Comparison of ENCODE assay signal across 1 cellular context in the genomic region with DNA sequence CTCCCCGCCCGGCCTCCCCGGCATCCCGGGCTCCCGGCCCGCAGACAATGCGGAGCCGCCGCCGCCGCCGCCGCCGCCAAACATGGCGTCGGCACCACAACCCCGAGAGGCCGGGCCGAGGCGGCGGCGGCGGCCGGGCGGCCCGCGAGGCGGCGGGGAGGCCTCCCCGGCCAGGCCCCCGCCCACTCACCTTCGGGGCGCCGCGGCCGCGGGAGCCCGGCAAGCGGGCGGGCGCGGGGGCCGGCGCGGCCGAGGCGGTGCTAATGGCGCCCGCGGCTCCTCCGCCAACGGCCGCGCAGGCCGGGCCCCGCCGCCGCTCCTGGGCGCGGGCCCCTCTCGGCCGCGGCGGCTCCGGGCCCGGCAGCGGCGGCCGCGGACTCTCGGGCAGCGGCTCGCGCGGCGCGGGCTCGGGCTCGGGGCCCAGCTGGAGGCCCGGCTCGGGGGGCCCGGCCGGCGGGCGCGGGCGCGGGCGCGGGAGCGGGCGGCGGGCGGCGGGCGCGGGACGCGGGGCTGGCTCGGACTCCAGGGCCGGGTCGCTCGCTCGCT.
TF ChIP-seq lines count a peak whose summit lies in the region.

No MANE protein-coding gene starts in this region.

TF ChIP-seq in GM23338, 12 proteins besides CTCF, POLR2A, EP300 and RAD21 (continued from another document):
- TF ChIP-seq, protein P1, sequence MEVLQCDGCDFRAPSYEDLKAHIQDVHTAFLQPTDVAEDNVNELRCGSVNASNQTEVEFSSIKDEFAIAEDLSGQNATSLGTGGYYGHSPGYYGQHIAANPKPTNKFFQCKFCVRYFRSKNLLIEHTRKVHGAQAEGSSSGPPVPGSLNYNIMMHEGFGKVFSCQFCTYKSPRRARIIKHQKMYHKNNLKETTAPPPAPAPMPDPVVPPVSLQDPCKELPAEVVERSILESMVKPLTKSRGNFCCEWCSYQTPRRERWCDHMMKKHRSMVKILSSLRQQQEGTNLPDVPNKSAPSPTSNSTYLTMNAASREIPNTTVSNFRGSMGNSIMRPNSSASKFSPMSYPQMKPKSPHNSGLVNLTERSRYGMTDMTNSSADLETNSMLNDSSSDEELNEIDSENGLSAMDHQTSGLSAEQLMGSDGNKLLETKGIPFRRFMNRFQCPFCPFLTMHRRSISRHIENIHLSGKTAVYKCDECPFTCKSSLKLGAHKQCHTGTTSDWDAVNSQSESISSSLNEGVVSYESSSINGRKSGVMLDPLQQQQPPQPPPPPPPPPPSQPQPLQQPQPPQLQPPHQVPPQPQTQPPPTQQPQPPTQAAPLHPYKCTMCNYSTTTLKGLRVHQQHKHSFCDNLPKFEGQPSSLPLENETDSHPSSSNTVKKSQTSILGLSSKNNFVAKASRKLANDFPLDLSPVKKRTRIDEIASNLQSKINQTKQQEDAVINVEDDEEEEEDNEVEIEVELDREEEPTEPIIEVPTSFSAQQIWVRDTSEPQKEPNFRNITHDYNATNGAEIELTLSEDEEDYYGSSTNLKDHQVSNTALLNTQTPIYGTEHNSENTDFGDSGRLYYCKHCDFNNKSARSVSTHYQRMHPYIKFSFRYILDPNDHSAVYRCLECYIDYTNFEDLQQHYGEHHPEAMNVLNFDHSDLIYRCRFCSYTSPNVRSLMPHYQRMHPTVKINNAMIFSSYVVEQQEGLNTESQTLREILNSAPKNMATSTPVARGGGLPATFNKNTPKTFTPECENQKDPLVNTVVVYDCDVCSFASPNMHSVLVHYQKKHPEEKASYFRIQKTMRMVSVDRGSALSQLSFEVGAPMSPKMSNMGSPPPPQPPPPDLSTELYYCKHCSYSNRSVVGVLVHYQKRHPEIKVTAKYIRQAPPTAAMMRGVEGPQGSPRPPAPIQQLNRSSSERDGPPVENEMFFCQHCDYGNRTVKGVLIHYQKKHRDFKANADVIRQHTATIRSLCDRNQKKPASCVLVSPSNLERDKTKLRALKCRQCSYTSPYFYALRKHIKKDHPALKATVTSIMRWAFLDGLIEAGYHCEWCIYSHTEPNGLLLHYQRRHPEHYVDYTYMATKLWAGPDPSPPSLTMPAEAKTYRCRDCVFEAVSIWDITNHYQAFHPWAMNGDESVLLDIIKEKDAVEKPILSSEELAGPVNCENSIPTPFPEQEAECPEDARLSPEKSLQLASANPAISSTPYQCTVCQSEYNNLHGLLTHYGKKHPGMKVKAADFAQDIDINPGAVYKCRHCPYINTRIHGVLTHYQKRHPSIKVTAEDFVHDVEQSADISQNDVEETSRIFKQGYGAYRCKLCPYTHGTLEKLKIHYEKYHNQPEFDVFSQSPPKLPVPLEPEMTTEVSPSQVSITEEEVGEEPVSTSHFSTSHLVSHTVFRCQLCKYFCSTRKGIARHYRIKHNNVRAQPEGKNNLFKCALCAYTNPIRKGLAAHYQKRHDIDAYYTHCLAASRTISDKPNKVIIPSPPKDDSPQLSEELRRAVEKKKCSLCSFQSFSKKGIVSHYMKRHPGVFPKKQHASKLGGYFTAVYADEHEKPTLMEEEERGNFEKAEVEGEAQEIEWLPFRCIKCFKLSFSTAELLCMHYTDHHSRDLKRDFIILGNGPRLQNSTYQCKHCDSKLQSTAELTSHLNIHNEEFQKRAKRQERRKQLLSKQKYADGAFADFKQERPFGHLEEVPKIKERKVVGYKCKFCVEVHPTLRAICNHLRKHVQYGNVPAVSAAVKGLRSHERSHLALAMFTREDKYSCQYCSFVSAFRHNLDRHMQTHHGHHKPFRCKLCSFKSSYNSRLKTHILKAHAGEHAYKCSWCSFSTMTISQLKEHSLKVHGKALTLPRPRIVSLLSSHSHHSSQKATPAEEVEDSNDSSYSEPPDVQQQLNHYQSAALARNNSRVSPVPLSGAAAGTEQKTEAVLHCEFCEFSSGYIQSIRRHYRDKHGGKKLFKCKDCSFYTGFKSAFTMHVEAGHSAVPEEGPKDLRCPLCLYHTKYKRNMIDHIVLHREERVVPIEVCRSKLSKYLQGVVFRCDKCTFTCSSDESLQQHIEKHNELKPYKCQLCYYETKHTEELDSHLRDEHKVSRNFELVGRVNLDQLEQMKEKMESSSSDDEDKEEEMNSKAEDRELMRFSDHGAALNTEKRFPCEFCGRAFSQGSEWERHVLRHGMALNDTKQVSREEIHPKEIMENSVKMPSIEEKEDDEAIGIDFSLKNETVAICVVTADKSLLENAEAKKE (CRISPR knock-in tag; IDR thresholded peaks at IDR 0.05) = no peak
- TF ChIP-seq, protein P2, sequence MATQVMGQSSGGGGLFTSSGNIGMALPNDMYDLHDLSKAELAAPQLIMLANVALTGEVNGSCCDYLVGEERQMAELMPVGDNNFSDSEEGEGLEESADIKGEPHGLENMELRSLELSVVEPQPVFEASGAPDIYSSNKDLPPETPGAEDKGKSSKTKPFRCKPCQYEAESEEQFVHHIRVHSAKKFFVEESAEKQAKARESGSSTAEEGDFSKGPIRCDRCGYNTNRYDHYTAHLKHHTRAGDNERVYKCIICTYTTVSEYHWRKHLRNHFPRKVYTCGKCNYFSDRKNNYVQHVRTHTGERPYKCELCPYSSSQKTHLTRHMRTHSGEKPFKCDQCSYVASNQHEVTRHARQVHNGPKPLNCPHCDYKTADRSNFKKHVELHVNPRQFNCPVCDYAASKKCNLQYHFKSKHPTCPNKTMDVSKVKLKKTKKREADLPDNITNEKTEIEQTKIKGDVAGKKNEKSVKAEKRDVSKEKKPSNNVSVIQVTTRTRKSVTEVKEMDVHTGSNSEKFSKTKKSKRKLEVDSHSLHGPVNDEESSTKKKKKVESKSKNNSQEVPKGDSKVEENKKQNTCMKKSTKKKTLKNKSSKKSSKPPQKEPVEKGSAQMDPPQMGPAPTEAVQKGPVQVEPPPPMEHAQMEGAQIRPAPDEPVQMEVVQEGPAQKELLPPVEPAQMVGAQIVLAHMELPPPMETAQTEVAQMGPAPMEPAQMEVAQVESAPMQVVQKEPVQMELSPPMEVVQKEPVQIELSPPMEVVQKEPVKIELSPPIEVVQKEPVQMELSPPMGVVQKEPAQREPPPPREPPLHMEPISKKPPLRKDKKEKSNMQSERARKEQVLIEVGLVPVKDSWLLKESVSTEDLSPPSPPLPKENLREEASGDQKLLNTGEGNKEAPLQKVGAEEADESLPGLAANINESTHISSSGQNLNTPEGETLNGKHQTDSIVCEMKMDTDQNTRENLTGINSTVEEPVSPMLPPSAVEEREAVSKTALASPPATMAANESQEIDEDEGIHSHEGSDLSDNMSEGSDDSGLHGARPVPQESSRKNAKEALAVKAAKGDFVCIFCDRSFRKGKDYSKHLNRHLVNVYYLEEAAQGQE (IDR thresholded peaks at IDR 0.05; ENCODE audit: unreplicated experiment) = no peak
- no peak for TF ChIP-seq EZH2phosphoT487 (IDR thresholded peaks at IDR 0.05; ENCODE audit: unreplicated experiment)
- no peak for TF ChIP-seq NANOG (IDR thresholded peaks at IDR 0.05; ENCODE audit: borderline replicate concordance)
TF ChIP-seq in GM23338: peak in this region for 0.
